In genomic region chr10:11016959-11017574, GRCh38 we compare ENCODE assay signal across 8 cellular contexts. TPM values are rescaled to one million over a fixed set of nuclear protein-coding genes. Genes with fewer than 3 reads are reported as not detected.
DNase-seq lines count a peak whose midpoint lies in the region; ATAC-seq and TF ChIP-seq lines count a peak whose summit lies in the region.

No MANE protein-coding gene starts in this region.

- peaks cover 22% of the 10 kb centered on the region for H3K4me1 Mint-ChIP-seq in dendritic cell treated with granulocyte-macrophage colony-stimulating factor and Interleukin-4, amounts not matched to agents 40 ng/mL and 50 ng/mL, for 4 days (ENCODE audit: low read depth)
- H3K4me1 Mint-ChIP-seq in naive thymus-derived CD4-positive, alpha-beta T cell = peaks cover 0 to 17% (median 12%) of the 10 kb centered on the region in 7 donors
- no peaks in the 10 kb centered on the region for H3K4me1 Mint-ChIP-seq in HFFc6 (ENCODE audit: low read depth)

- H3K4me1 ChIP-seq in naive thymus-derived CD4-positive, alpha-beta T cell (ENCODE audit: control insufficient read depth in 2 of 2, insufficient read depth in 2 of 2, low read length in 2 of 2) = peaks cover 4% of the 10 kb centered on the region in 2 donors

- H3K9me3 ChIP-seq in naive thymus-derived CD4-positive, alpha-beta T cell (ENCODE audit: control insufficient read depth in 2 of 3, low read length in 3 of 3) = no peaks in the 10 kb centered on the region

- peaks cover 70% of the 10 kb centered on the region for H3K27me3 Mint-ChIP-seq in dendritic cell treated with granulocyte-macrophage colony-stimulating factor and Interleukin-4, amounts not matched to agents 40 ng/mL and 50 ng/mL, for 4 days
- peaks cover 69 to 88% (median 74%) of the 10 kb centered on the region in 5 donors for H3K27me3 Mint-ChIP-seq in naive thymus-derived CD4-positive, alpha-beta T cell
- H3K27me3 Mint-ChIP-seq in HFFc6 (ENCODE audit: insufficient read depth) = peaks cover 9% of the 10 kb centered on the region

- H3K27ac ChIP-seq in naive thymus-derived CD4-positive, alpha-beta T cell (ENCODE audit: low read depth, low read length) = no peak overlapping the region

- H3K27me3 ChIP-seq in naive thymus-derived CD4-positive, alpha-beta T cell (ENCODE audit: control insufficient read depth in 2 of 2, insufficient read depth in 2 of 2, low read length in 2 of 2) = peaks cover 5 to 21% of the 10 kb centered on the region in 2 donors

- H3K9me3 Mint-ChIP-seq in dendritic cell treated with granulocyte-macrophage colony-stimulating factor and Interleukin-4, amounts not matched to agents 40 ng/mL and 50 ng/mL, for 4 days = no peaks in the 10 kb centered on the region
- peaks cover 0 to 2% (median 0%) of the 10 kb centered on the region in 11 donors for H3K9me3 Mint-ChIP-seq in naive thymus-derived CD4-positive, alpha-beta T cell
- peaks cover 4% of the 10 kb centered on the region; the same call in 1 of the 2 replicates for H3K9me3 Mint-ChIP-seq in HFFc6

- no peaks in the 10 kb centered on the region for H3K36me3 ChIP-seq in naive thymus-derived CD4-positive, alpha-beta T cell (ENCODE audit: control insufficient read depth in 2 of 3, insufficient read depth in 3 of 3, low read length in 3 of 3)

- peak; percentile 19 for ATAC-seq in GM19328 (IDR thresholded peaks at IDR 0.05; ENCODE audit: unreplicated experiment)
- peak; percentile 60 for ATAC-seq in HG03432 (IDR thresholded peaks at IDR 0.05; ENCODE audit: unreplicated experiment)
- peak; percentile 43 for ATAC-seq in naive thymus-derived CD4-positive, alpha-beta T cell

- CTCF ChIA-PET in naive thymus-derived CD4-positive, alpha-beta T cell (lab: Charles Lee) = no interaction called here

- no peak for TF ChIP-seq CTCF in HFFc6 (IDR thresholded peaks at IDR 0.05)

- intact Hi-C loops in dendritic cell treated with granulocyte-macrophage colony-stimulating factor and Interleukin-4, amounts not matched to agents 40 ng/mL and 50 ng/mL, for 4 days (cut with micrococcal nuclease) = no loop called here
- intact Hi-C loops in naive thymus-derived CD4-positive, alpha-beta T cell (cut with micrococcal nuclease) = loop anchor here (5.0 to 10.0 kb wide), 4 partner anchors 150 to 258 kb away; no protein-coding TSS in a partner anchor

- POLR2A ChIA-PET in naive thymus-derived CD4-positive, alpha-beta T cell (lab: Charles Lee) = no interaction called here

- peak overlapping the region; percentile 73 for H3K4me3 Mint-ChIP-seq in dendritic cell treated with granulocyte-macrophage colony-stimulating factor and Interleukin-4, amounts not matched to agents 40 ng/mL and 50 ng/mL, for 4 days
- peak overlapping the region; percentile 67 to 85 (median 76) for H3K4me3 Mint-ChIP-seq in naive thymus-derived CD4-positive, alpha-beta T cell
- no peak overlapping the region for H3K4me3 Mint-ChIP-seq in HFFc6

- H3K27ac Mint-ChIP-seq in dendritic cell treated with granulocyte-macrophage colony-stimulating factor and Interleukin-4, amounts not matched to agents 40 ng/mL and 50 ng/mL, for 4 days = no peak overlapping the region
- H3K27ac Mint-ChIP-seq in naive thymus-derived CD4-positive, alpha-beta T cell = peak overlapping the region in 1 of 9 donors; percentile 70
- H3K27ac Mint-ChIP-seq in HFFc6 = no peak overlapping the region

- H3K36me3 Mint-ChIP-seq in dendritic cell treated with granulocyte-macrophage colony-stimulating factor and Interleukin-4, amounts not matched to agents 40 ng/mL and 50 ng/mL, for 4 days (ENCODE audit: low read depth) = no peaks in the 10 kb centered on the region
- peaks cover 0 to 4% (median 0%) of the 10 kb centered on the region in 5 donors for H3K36me3 Mint-ChIP-seq in naive thymus-derived CD4-positive, alpha-beta T cell
- H3K36me3 Mint-ChIP-seq in HFFc6 (ENCODE audit: low read depth) = no peaks in the 10 kb centered on the region

- peak in 2 of 9 donors; percentile 5 to 22 for DNase-seq in naive thymus-derived CD4-positive, alpha-beta T cell
- DNase-seq in NCI-H748 (lab: John Stamatoyannopoulos, UW; ENCODE audit: unreplicated experiment) = no peak
- DNase-seq in ecto neural progenitor cell (ENCODE audit: low spot score) = no peak
- DNase-seq in HFFc6 = no peak
- no peak for DNase-seq in middle frontal gyrus (ENCODE audit: extremely low spot score, low spot score)

- H3K4me3 ChIP-seq in naive thymus-derived CD4-positive, alpha-beta T cell (ENCODE audit: low read length) = peak overlapping the region; percentile 40

RNA-seq across cellular contexts. Expression of gene CELF2, which starts 0.6 kb away (rescaled TPM):
- 100 to 1,000 TPM; 135 to 207 (median 178) TPM for total RNA-seq in naive thymus-derived CD4-positive, alpha-beta T cell
- polyA plus RNA-seq in naive thymus-derived CD4-positive, alpha-beta T cell = 100 to 1,000 TPM; 139 to 202 TPM
- 1 to 10 TPM; 2.7 to 5.2 (median 3.5) TPM for total RNA-seq in HFFc6 (2021; fragmentation: NEBNext Ultra II Directional; extraction: Animal tissue kit (Norgen Biotek cat#: 25700))

Comparison
In these comparisons a context has a peak if more than half of its experiments do, and no peak if none do; other contexts are left out.
1. RNA of gene CELF2, which starts 0.6 kb away (total RNA-seq): 135 to 207 TPM in naive thymus-derived CD4-positive, alpha-beta T cell; 2.7 to 5.2 TPM in HFFc6; every median in the first group is over 10 times any median in the second.
2. Peak in every context shown above with its lines, with median percentiles within 50 percentile points of each other: ATAC-seq.